Comparison of ENCODE assay signal across 18 cellular contexts in the genomic region with DNA sequence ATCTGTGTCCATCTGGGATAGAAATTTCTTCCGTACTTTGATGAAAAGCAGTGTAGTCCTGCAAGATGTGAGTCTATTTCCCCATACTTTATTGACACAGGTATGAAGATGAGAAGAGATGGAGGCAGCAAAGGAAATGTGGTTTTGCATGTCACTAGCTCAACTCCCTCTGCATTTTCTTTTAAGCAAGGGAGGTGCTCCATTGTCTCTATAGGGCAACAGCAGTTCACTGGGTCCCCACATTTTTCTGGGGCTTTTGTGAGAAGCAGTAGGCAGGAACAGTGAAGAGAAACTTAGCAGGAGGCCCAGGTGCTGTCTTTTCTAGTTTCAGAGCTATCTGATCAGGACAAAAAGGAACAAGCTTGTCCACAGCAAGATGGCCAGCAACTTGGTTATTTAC. TPM values are rescaled to one million over a fixed set of nuclear protein-coding genes. Genes with fewer than 3 reads are reported as not detected.
DNase-seq lines count a peak whose midpoint lies in the region; ATAC-seq and TF ChIP-seq lines count a peak whose summit lies in the region.
"Had no signal": no experiment of that assay in that cellular context is flagged by ENCODE, and none has a peak within 500 bp of the region (broad histone marks: within the 10 kb centered on the region; RNA-seq: fewer than 3 reads in every experiment).

No MANE protein-coding gene starts in this region.

- no peaks in the 10 kb centered on the region for H3K9me3 ChIP-seq in mucosa of descending colon
- H3K9me3 ChIP-seq: left lung, uterus had no signal

- H3K4me3 Mint-ChIP-seq in GM23338: no peak overlapping the region
- H3K4me3 Mint-ChIP-seq in T-helper 2 cell treated with Interferon-gamma antibody and Interleukin-4, amounts not matched to agents 5 μg/mL and 100 μg/mL, for 36 hours: peak overlapping the region; percentile 70

- peaks cover 49% of the 10 kb centered on the region for H3K36me3 Mint-ChIP-seq in GM23338 (ENCODE audit: low read depth)
- peaks cover 69% of the 10 kb centered on the region for H3K36me3 Mint-ChIP-seq in T-helper 2 cell treated with Interferon-gamma antibody and Interleukin-4, amounts not matched to agents 5 μg/mL and 100 μg/mL, for 36 hours (ENCODE audit: low read depth)

- H3K4me1 Mint-ChIP-seq in GM23338: peaks cover 17% of the 10 kb centered on the region
- H3K4me1 Mint-ChIP-seq in T-helper 2 cell treated with Interferon-gamma antibody and Interleukin-4, amounts not matched to agents 5 μg/mL and 100 μg/mL, for 36 hours (ENCODE audit: low read depth): peaks cover 81% of the 10 kb centered on the region

- no peak overlapping the region for H3K27ac Mint-ChIP-seq in GM23338
- peak overlapping the region; percentile 95 for H3K27ac Mint-ChIP-seq in T-helper 2 cell treated with Interferon-gamma antibody and Interleukin-4, amounts not matched to agents 5 μg/mL and 100 μg/mL, for 36 hours

- H3K27ac ChIP-seq in GM23338 (ENCODE audit: low read depth): 0 out of 2 replicates have a peak overlapping the region, but pooled peaks have one; percentile 1
- H3K27ac ChIP-seq: uterus had no signal

- ATAC-seq in GM23338 (peak; percentile 48; the same call in 2 of the 3 replicates), mucosa of descending colon (peak; percentile 19), HG03565 (IDR thresholded peaks at IDR 0.05; ENCODE audit: unreplicated experiment) (no peak)
- ATAC-seq: left lung had no signal

- peaks cover 3% of the 10 kb centered on the region for H3K9me2 ChIP-seq in GM23338 (ENCODE audit: insufficient read depth)

- no peak overlapping the region for H2AFZ ChIP-seq in GM23338

- H3F3A ChIP-seq in GM23338 (replicated peaks; ENCODE audit: low read depth): no peaks in the 10 kb centered on the region

- DNase-seq in GM06990 (ENCODE audit: extremely low read depth, insufficient read length): peak; percentile 37
- DNase-seq in GM23338 (ENCODE audit: low spot score): peak; percentile 5
- DNase-seq in T-helper 2 cell treated with Interferon-gamma antibody and Interleukin-4, amounts not matched to agents 5 μg/mL and 100 μg/mL, for 36 hours (ENCODE audit: low spot score): no peak
- no peak for DNase-seq in mucosa of descending colon
- no peak for DNase-seq in RPMI8226
- DNase-seq in iPS-NIHi7 (ENCODE audit: extremely low spot score): no peak
- DNase-seq: dermis blood vessel endothelial cell; hypothalamus; Karpas-422; left lung; naive B cell; NCI-H1930; NCI-H526 treated with DMSO at 0.1 percent for 48 hours; retina; stimulated activated CD4-positive, alpha-beta T cell treated with anti-CD3 and anti-CD28 coated beads, Interleukin-1b, Interleukin-23, amount 100 ng/mL, for 48 hours; uterus had no signal

- H3K36me3 ChIP-seq in GM06990 (ENCODE audit: control insufficient read depth, insufficient read depth, low read length) (peaks cover 4% of the 10 kb centered on the region; the same call in 1 of the 2 replicates), GM23338 (ENCODE audit: insufficient read depth) (peaks cover 8% of the 10 kb centered on the region; the same call in 1 of the 2 replicates), mucosa of descending colon (ENCODE audit: low read depth) (no peaks in the 10 kb centered on the region)
- H3K36me3 ChIP-seq: uterus had no signal

- no peaks in the 10 kb centered on the region for H4K20me1 ChIP-seq in GM23338 (replicated peaks; ENCODE audit: insufficient read depth)
- H4K20me1 ChIP-seq: BLaER1 treated with 17β-estradiol and CSF1 and Interleukin-3, amounts not matched to agents 10 nM and 100 nM had no signal

- intact Hi-C loops in mucosa of descending colon (cut with DNase I, micrococcal nuclease): no loop called here

- H3K4me3 ChIP-seq in GM06990 (replicated peaks; ENCODE audit: low read depth, low read length): no peak overlapping the region
- H3K4me3 ChIP-seq in GM23338: no peak overlapping the region
- no peak overlapping the region for H3K4me3 ChIP-seq in mucosa of descending colon
- H3K4me3 ChIP-seq: BLaER1 treated with 17β-estradiol and CSF1 and Interleukin-3, amounts not matched to agents 10 nM and 100 nM; left lung; uterus had no signal

- H3K27me3 ChIP-seq in GM06990 (replicated peaks; ENCODE audit: control insufficient read depth, insufficient read depth, low read length) (no peaks in the 10 kb centered on the region), GM23338 (ENCODE audit: insufficient read depth) (no peaks in the 10 kb centered on the region)
- H3K27me3 ChIP-seq: BLaER1 treated with 17β-estradiol and CSF1 and Interleukin-3, amounts not matched to agents 10 nM and 100 nM; left lung; uterus had no signal

- H3K4me1 ChIP-seq in GM23338 (ENCODE audit: insufficient read depth) (peaks cover 19% of the 10 kb centered on the region), mucosa of descending colon (ENCODE audit: low read depth) (no peaks in the 10 kb centered on the region)
- H3K4me1 ChIP-seq: uterus had no signal

- H3K27me3 Mint-ChIP-seq in GM23338 (ENCODE audit: insufficient read depth, low read depth, poor library complexity): no peaks in the 10 kb centered on the region
- H3K27me3 Mint-ChIP-seq in T-helper 2 cell treated with Interferon-gamma antibody and Interleukin-4, amounts not matched to agents 5 μg/mL and 100 μg/mL, for 36 hours (ENCODE audit: low read depth): no peaks in the 10 kb centered on the region

- peaks cover 5% of the 10 kb centered on the region; the same call in 2 of the 3 replicates for H3K9me3 Mint-ChIP-seq in GM23338
- peaks cover 11% of the 10 kb centered on the region for H3K9me3 Mint-ChIP-seq in T-helper 2 cell treated with Interferon-gamma antibody and Interleukin-4, amounts not matched to agents 5 μg/mL and 100 μg/mL, for 36 hours

- no peaks in the 10 kb centered on the region for H3K79me2 ChIP-seq in GM23338 (replicated peaks; ENCODE audit: insufficient read depth)

- H3K4me2 ChIP-seq in GM23338: peak overlapping the region; percentile 35; the same call in 1 of the 2 replicates

- TF ChIP-seq CTCF in GM06990 (IDR thresholded peaks at IDR 0.05; ENCODE audit: insufficient read depth, low read length, poor library complexity, severe bottlenecking) (no peak), GM23338 (conservative IDR thresholded peaks at IDR 0.05; ENCODE audit: low read depth in 2 of 2) (no peak), mucosa of descending colon (IDR thresholded peaks at IDR 0.05) (no peak)

TF ChIP-seq in GM23338, 12 proteins besides CTCF, POLR2A, EP300 and RAD21 (continues in another document):
- TF ChIP-seq, protein P1, sequence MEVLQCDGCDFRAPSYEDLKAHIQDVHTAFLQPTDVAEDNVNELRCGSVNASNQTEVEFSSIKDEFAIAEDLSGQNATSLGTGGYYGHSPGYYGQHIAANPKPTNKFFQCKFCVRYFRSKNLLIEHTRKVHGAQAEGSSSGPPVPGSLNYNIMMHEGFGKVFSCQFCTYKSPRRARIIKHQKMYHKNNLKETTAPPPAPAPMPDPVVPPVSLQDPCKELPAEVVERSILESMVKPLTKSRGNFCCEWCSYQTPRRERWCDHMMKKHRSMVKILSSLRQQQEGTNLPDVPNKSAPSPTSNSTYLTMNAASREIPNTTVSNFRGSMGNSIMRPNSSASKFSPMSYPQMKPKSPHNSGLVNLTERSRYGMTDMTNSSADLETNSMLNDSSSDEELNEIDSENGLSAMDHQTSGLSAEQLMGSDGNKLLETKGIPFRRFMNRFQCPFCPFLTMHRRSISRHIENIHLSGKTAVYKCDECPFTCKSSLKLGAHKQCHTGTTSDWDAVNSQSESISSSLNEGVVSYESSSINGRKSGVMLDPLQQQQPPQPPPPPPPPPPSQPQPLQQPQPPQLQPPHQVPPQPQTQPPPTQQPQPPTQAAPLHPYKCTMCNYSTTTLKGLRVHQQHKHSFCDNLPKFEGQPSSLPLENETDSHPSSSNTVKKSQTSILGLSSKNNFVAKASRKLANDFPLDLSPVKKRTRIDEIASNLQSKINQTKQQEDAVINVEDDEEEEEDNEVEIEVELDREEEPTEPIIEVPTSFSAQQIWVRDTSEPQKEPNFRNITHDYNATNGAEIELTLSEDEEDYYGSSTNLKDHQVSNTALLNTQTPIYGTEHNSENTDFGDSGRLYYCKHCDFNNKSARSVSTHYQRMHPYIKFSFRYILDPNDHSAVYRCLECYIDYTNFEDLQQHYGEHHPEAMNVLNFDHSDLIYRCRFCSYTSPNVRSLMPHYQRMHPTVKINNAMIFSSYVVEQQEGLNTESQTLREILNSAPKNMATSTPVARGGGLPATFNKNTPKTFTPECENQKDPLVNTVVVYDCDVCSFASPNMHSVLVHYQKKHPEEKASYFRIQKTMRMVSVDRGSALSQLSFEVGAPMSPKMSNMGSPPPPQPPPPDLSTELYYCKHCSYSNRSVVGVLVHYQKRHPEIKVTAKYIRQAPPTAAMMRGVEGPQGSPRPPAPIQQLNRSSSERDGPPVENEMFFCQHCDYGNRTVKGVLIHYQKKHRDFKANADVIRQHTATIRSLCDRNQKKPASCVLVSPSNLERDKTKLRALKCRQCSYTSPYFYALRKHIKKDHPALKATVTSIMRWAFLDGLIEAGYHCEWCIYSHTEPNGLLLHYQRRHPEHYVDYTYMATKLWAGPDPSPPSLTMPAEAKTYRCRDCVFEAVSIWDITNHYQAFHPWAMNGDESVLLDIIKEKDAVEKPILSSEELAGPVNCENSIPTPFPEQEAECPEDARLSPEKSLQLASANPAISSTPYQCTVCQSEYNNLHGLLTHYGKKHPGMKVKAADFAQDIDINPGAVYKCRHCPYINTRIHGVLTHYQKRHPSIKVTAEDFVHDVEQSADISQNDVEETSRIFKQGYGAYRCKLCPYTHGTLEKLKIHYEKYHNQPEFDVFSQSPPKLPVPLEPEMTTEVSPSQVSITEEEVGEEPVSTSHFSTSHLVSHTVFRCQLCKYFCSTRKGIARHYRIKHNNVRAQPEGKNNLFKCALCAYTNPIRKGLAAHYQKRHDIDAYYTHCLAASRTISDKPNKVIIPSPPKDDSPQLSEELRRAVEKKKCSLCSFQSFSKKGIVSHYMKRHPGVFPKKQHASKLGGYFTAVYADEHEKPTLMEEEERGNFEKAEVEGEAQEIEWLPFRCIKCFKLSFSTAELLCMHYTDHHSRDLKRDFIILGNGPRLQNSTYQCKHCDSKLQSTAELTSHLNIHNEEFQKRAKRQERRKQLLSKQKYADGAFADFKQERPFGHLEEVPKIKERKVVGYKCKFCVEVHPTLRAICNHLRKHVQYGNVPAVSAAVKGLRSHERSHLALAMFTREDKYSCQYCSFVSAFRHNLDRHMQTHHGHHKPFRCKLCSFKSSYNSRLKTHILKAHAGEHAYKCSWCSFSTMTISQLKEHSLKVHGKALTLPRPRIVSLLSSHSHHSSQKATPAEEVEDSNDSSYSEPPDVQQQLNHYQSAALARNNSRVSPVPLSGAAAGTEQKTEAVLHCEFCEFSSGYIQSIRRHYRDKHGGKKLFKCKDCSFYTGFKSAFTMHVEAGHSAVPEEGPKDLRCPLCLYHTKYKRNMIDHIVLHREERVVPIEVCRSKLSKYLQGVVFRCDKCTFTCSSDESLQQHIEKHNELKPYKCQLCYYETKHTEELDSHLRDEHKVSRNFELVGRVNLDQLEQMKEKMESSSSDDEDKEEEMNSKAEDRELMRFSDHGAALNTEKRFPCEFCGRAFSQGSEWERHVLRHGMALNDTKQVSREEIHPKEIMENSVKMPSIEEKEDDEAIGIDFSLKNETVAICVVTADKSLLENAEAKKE (CRISPR knock-in tag; IDR thresholded peaks at IDR 0.05): peak; percentile 31; the same call in 1 of the 2 replicates

RNA-seq across cellular contexts. Expression of gene C21orf91, which starts 37.1 kb away (rescaled TPM):
- total RNA-seq in GM23338 (2014; rRNA removed; shearing (Covaris generic)): 18.6 and 20.0 TPM in 2 replicates
- 7.3 and 10.9 TPM in 2 replicates for polyA plus RNA-seq in GM23338 (2016; fragmentation: Nextera tagmentation; extraction: Ambion mirVana)
- total RNA-seq in mucosa of descending colon: 10 to 100 TPM in 1 of 3 donors, 1 to 10 TPM in 2; 8.0 to 12.8 (median 8.0) TPM

Comparison
In these comparisons a context has a peak if more than half of its experiments do, and no peak if none do; other contexts are left out.
1. DNase-seq: peak in GM06990 (single experiment) and GM23338 (single experiment); none in T-helper 2 cell treated with Interferon-gamma antibody and Interleukin-4, amounts not matched to agents 5 μg/mL and 100 μg/mL, for 36 hours (single experiment), mucosa of descending colon (0 of 3), RPMI8226 (single experiment) and iPS-NIHi7 (single experiment).